Comparison of ENCODE assay signal across 1 cellular context in the genomic region with DNA sequence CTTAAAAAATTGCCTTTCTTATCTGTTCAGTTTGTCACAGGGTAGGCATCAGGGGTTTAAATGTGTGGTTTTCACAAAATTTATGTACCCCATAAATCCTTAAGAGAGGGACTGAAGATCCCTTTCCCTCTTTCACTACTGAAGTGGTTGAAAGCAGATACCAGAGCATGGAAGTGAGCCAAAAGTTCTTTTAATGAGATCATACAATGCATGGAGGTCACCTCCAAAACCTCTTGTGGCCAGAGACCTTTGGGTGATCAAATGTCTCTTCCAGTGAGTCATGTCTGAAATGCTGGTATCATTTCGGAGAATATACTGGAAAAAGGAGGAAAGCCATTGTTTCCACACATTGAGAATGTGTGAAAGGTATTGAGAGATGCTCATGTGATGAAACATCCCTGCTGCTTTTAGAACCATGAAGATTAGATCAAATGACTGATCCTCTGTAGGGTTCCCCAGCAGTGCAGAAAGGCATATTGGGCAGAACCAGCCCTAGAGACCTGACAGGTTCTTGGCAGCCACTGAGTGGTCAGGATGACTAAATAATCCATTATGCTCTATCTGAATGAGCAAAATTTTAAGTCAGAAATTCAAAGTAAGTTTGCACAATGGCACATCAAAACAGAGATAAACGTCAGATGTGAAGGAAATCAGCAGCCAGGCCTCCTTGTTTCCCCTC.
TF ChIP-seq lines count a peak whose summit lies in the region.

No MANE protein-coding gene starts in this region.

TF ChIP-seq in SK-N-SH treated with all-trans-retinoic acid at 6 μM for 48 hours, 23 proteins besides CTCF, POLR2A, EP300 and RAD21 (continued from another document):
- TF ChIP-seq PATZ1 (CRISPR knock-in tag; IDR thresholded peaks at IDR 0.05; ENCODE audit: borderline replicate concordance), result peak; percentile 71; the same call in 1 of the 2 replicates
